18 cellular contexts compared by ENCODE assay signal in genomic region chr5:170436335-170436734, GRCh38. TPM values are rescaled to one million over a fixed set of nuclear protein-coding genes. Genes with fewer than 3 reads are reported as not detected.
A peak's percentile ranks its signal among the peaks of the same experiment; 100 is the strongest.
DNase-seq lines count a peak whose midpoint lies in the region; FAIRE-seq and TF ChIP-seq lines count a peak whose summit lies in the region.
"Had no signal": no experiment of that assay in that cellular context is flagged by ENCODE, and none has a peak within 500 bp of the region (broad histone marks: within the 10 kb centered on the region; RNA-seq: fewer than 3 reads in every experiment).

No MANE protein-coding gene starts in this region.

- peak; percentile 26; the same call in 1 of the 2 replicates for TF ChIP-seq RAD21 in Ishikawa (IDR thresholded peaks at IDR 0.05; ENCODE audit: low read depth)

- H3K9me3 ChIP-seq in CD4-positive, alpha-beta memory T cell (ENCODE audit: control insufficient read depth in 1 of 2, low read length in 2 of 2): no peaks in the 10 kb centered on the region

- no peak overlapping the region for H3K27ac ChIP-seq in CD4-positive, alpha-beta memory T cell (ENCODE audit: low read depth, low read length)

- H3K4me1 ChIP-seq in CD4-positive, alpha-beta memory T cell (ENCODE audit: insufficient read depth, low read length): no peaks in the 10 kb centered on the region

- POLR2A ChIA-PET in CD4-positive, alpha-beta memory T cell (lab: Charles Lee; ENCODE audit: partially characterized antibody): no interaction called here

- FAIRE-seq in RCC 7860 (lab: Jason Lieb, UNC): no peak
- FAIRE-seq: G401.6, H54, K562 had no signal

- no peaks in the 10 kb centered on the region for H3K36me3 Mint-ChIP-seq in CD4-positive, alpha-beta memory T cell
- H3K36me3 Mint-ChIP-seq: CD14-positive monocyte had no signal

- H3K27me3 ChIP-seq in CD4-positive, alpha-beta memory T cell (ENCODE audit: insufficient read depth, low read length): no peaks in the 10 kb centered on the region

- TF ChIP-seq EP300 in Ishikawa (IDR thresholded peaks at IDR 0.05; ENCODE audit: borderline replicate concordance): peak; percentile 90

- no peak overlapping the region for H3K4me3 ChIP-seq in CD4-positive, alpha-beta memory T cell (ENCODE audit: low read length in 2 of 2)
- H3K4me3 ChIP-seq: K562 had no signal

- intact Hi-C loops in CD4-positive, alpha-beta memory T cell (cut with micrococcal nuclease): loop anchor here (10.0 kb wide), 1 partner anchor 908 kb away; no protein-coding TSS in a partner anchor

- DNase-seq in RCC 7860 (ENCODE audit: low spot score): peak; percentile 37
- peak; percentile 49 for DNase-seq in islet precursor cell
- DNase-seq in renal cortical epithelial cell (ENCODE audit: low read depth): peak; percentile 13
- no peak for DNase-seq in CD4-positive, alpha-beta memory T cell
- DNase-seq in NCI-H2171 treated with DMSO at 0.1 percent for 48 hours (lab: John Stamatoyannopoulos, UW): no peak
- no peak for DNase-seq in HPDE6-E6E7 (ENCODE audit: extremely low spot score)
- DNase-seq: DMS 273 treated with DMSO at 0.1 percent for 48 hours, HFFc6, NCI-H1105 treated with DMSO at 0.1 percent for 48 hours, NCI-H1694, NCI-H226, NCI-H524 had no signal

- no peak overlapping the region for H3K27ac Mint-ChIP-seq in CD4-positive, alpha-beta memory T cell
- H3K27ac Mint-ChIP-seq: CD14-positive monocyte, HFFc6 had no signal

- H3K4me3 Mint-ChIP-seq in CD4-positive, alpha-beta memory T cell: no peak overlapping the region
- H3K4me3 Mint-ChIP-seq: CD14-positive monocyte, HFFc6 had no signal

- peaks cover 2% of the 10 kb centered on the region in 2 donors for H3K27me3 Mint-ChIP-seq in CD4-positive, alpha-beta memory T cell

- H3K36me3 ChIP-seq in CD4-positive, alpha-beta memory T cell (ENCODE audit: insufficient read depth, low read length): no peaks in the 10 kb centered on the region

- H3K4me1 Mint-ChIP-seq in CD4-positive, alpha-beta memory T cell: peaks cover 0 to 2% (median 0%) of the 10 kb centered on the region in 4 donors
- H3K4me1 Mint-ChIP-seq: CD14-positive monocyte had no signal

- CTCF ChIA-PET in CD4-positive, alpha-beta memory T cell (lab: Charles Lee; ENCODE audit: partially characterized antibody): interaction anchor here (0.7 to 7.2 kb wide), 3 partner anchors 10 to 196 kb away, joined by 3 to 44 read pairs (median 23); no protein-coding TSS in a partner anchor

- H3K9me3 Mint-ChIP-seq in CD4-positive, alpha-beta memory T cell: no peaks in the 10 kb centered on the region

TF ChIP-seq in Ishikawa, 13 proteins besides CTCF, POLR2A, EP300 and RAD21:
- TF ChIP-seq MAX (IDR thresholded peaks at IDR 0.05) (peak; percentile 56), USF1 (IDR thresholded peaks at IDR 0.05) (no peak; the same call in 1 of the 2 replicates), FOXM1 (IDR thresholded peaks at IDR 0.05; ENCODE audit: borderline replicate concordance, low read depth) (peak; percentile 86; the same call in 1 of the 2 replicates), REST (IDR thresholded peaks at IDR 0.05; ENCODE audit: low read depth) (no peak), CREB1 (IDR thresholded peaks at IDR 0.05; ENCODE audit: low read depth) (no peak), CEBPB (IDR thresholded peaks at IDR 0.05) (no peak), YY1 (IDR thresholded peaks at IDR 0.05; ENCODE audit: low read depth) (0 out of 2 replicates have a peak, but pooled peaks have one; percentile 22), ZBTB7A (IDR thresholded peaks at IDR 0.05; ENCODE audit: low read depth) (no peak), TCF12 (IDR thresholded peaks at IDR 0.05; ENCODE audit: low read depth) (peak; percentile 95), EGR1 (IDR thresholded peaks at IDR 0.05) (no peak), TEAD4 (IDR thresholded peaks at IDR 0.05) (peak; percentile 75), TAF1 (IDR thresholded peaks at IDR 0.05; ENCODE audit: low read depth) (no peak), NFIC (IDR thresholded peaks at IDR 0.05) (peak; percentile 86)
TF ChIP-seq in Ishikawa: peak in this region for 6.

RNA-seq across cellular contexts. Expression of gene KCNMB1, which starts 47.2 kb away (rescaled TPM):
- not detected in 2 replicates for total RNA-seq in renal cortical epithelial cell
- not detected for total RNA-seq in CD4-positive, alpha-beta memory T cell
- not detected for polyA plus RNA-seq in CD4-positive, alpha-beta memory T cell
- total RNA-seq: HFFc6, K562, SK-MEL-5 had no signal
- polyA plus RNA-seq: K562 had no signal

Comparison
In these comparisons a context has a peak if more than half of its experiments do, and no peak if none do; other contexts are left out.
1. DNase-seq: peak in RCC 7860 (single experiment), islet precursor cell (single experiment) and renal cortical epithelial cell (single experiment); none in CD4-positive, alpha-beta memory T cell (0 of 5), NCI-H2171 treated with DMSO at 0.1 percent for 48 hours (single experiment) and HPDE6-E6E7 (single experiment).